In the genomic region with DNA sequence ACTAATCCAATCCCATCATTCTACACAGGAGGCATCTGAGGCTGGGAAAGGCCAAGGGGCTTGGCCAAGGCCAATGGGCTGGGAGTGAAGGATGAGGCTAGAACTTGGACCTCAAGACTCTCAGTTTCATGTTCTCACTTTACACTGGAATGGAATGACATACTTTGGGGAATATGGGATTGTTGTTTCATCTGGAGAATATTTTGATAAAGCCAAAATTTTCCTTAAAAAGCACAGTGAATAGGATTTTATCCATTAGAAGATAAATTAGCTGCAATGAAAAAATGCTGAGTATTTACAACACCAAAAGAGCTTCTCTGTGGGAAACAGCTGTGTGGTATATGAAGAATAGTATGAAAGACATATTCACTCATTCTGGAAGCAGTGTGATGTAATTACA, we compare ENCODE assay signal across 20 cellular contexts.
"Had no signal": no experiment of that assay in that cellular context is flagged by ENCODE, and none has a peak within 500 bp of the region (broad histone marks: within the 10 kb centered on the region; RNA-seq: fewer than 3 reads in every experiment).

No MANE protein-coding gene starts in this region.

- H3K4me3 ChIP-seq: gastrocnemius medialis, lower lobe of right lung, neural progenitor cell, upper lobe of left lung had no signal

- H3K36me3 ChIP-seq: gastrocnemius medialis, lower lobe of right lung, neural progenitor cell, upper lobe of left lung had no signal

- H3K9ac ChIP-seq: neural progenitor cell had no signal

- H2AFZ ChIP-seq: neural progenitor cell had no signal

- H3K27me3 ChIP-seq: gastrocnemius medialis, neural progenitor cell, upper lobe of left lung had no signal

- H3K4me1 ChIP-seq: lower lobe of right lung, upper lobe of left lung had no signal

- H3K27ac ChIP-seq: epithelial cell of prostate, gastrocnemius medialis, lower lobe of right lung, neural progenitor cell, upper lobe of left lung, VCaP had no signal

- DNase-seq: activated CD4-positive, alpha-beta memory T cell treated with anti-CD3 and anti-CD28 coated beads, Interleukin-2, amount 10 ng/mL, durations not matched to agents 7 days and 5 days; activated CD4-positive, alpha-beta T cell treated with anti-CD3 and anti-CD28 coated beads, Interleukin-2, amount 10 ng/mL, durations not matched to agents 24 days and 14 days; activated effector memory CD4-positive, alpha-beta T cell treated with Interleukin-2 at 50 U/mL for 16 hours; activated naive CD4-positive, alpha-beta T cell treated with anti-CD3 and anti-CD28 coated beads for 36 hours; activated naive CD8-positive, alpha-beta T cell treated with anti-CD3 and anti-CD28 coated beads, Interleukin-2, amount 10 ng/mL, durations not matched to agents 7 days and 5 days; activated T-cell treated with anti-CD3 and anti-CD28 coated beads, Interleukin-2, amount 50 U/mL, for 72 hours; amniotic stem cell; cortex of kidney; gastrocnemius medialis; lower lobe of right lung; naive thymus-derived CD8-positive, alpha-beta T cell; posterior cingulate gyrus; stimulated activated CD4-positive, alpha-beta T cell treated with anti-CD3 and anti-CD28 coated beads, Interleukin-4, amount 100 ng/mL, for 24 hours; stimulated activated naive CD4-positive, alpha-beta T cell treated with Interleukin-2 at 50 U/mL for 16 hours; T-helper 2 cell; upper lobe of left lung had no signal

- ATAC-seq: activated CD4-positive, CD25-positive, alpha-beta regulatory T cell treated with anti-CD3 and anti-CD28 coated beads, Interleukin-2, amount 50 U/mL, for 24 hours; activated T-cell treated with anti-CD3 and anti-CD28 coated beads, Interleukin-2, amount 50 U/mL, for 72 hours; gastrocnemius medialis; lower lobe of right lung; naive thymus-derived CD8-positive, alpha-beta T cell had no signal

- H3K9me3 ChIP-seq: gastrocnemius medialis, lower lobe of right lung, upper lobe of left lung had no signal
